In the genomic region with DNA sequence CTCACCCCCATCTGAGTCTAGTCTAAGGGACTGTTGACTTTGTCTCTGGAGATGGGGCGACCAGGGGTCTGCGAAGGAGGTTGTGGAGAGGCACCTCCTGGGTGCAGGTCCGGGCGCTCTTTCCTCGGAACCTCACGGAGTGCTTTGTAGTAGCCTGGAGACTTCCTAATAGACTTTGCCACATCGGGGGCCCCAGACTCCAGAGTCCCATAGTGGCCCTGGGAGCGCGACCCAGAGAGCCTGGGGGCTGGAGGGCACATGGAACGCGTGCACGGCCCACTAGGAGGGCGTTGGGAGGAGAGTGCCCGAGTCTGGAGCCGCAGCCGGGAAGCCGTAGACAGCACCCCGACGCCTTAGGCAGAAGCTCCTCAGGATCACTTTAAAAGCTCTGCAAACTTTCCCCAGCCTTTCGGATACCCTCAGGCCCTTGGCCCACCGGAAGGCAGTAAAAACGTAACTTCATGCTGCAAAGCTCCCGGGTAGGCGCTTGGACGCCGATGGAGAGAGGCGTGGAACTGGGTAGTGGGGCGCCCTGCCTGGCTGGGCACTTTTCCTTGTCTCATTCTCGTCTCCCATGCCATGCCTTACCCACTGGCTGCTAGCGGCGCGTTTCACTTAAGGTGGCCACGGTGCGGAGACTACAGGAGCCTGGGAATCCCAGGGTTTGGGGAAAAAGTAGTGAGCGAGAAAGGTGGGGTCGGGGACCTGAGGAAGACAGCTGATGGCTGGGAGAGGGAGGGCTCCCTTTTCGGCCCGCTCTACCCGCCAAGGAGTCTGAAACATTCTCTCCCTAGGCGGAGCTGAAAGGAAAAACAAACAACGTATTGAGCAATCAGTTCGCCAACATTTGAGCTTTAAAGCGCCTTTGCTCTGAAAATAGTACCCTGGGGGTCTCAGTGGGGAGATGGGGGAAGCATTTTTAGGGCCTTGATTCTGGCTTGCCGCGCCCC, we compare ENCODE assay signal across 8 cellular contexts.
DNase-seq lines count a peak whose midpoint lies in the region; ATAC-seq and TF ChIP-seq lines count a peak whose summit lies in the region.

No MANE protein-coding gene starts in this region.

- peaks cover 0 to 4% (median 0%) of the 10 kb centered on the region in 3 donors for H3K9me3 Mint-ChIP-seq in T-cell

- DNase-seq in GM13977 (ENCODE audit: low spot score) (peak; percentile 29), amniotic epithelial cell (ENCODE audit: low read depth) (peak; percentile 68), NCI-H2081 treated with DMSO at 0.1 percent for 48 hours (lab: John Stamatoyannopoulos, UW) (no peak), NCI-H446 (lab: John Stamatoyannopoulos, UW) (no peak), activated gamma-delta T cell (lab: John Stamatoyannopoulos, UW) (no peak), T-cell (no peak)

- H3K9me3 ChIP-seq in skeletal muscle satellite cell (replicated peaks; ENCODE audit: low read length) = no peaks in the 10 kb centered on the region

- H3K4me1 ChIP-seq in skeletal muscle satellite cell (ENCODE audit: control insufficient read depth, insufficient read depth, low read length) = peaks cover 20% of the 10 kb centered on the region

- in situ Hi-C loops in GM13977 (cut with MboI; ENCODE audit: low pct_unique_long_range_greater_than_20kb, low sequenced_read_pairs, unreplicated experiment) = loop anchor here (25.0 kb wide), 1 partner anchor 139 kb away; a partner anchor contains a TSS

- CTCF ChIA-PET in T-cell (lab: Charles Lee) = interaction anchor here in 1 of 2 donors (0.6 kb wide), 1 partner anchor 149 kb away, joined by 3 read pairs; no protein-coding TSS in a partner anchor

- TF ChIP-seq CTCF in GM13977 (IDR thresholded peaks at IDR 0.05; ENCODE audit: extremely low read depth, insufficient read depth, missing control alignments) = no peak

- POLR2A ChIA-PET in T-cell (lab: Charles Lee) = no interaction called here

- peaks cover 54% of the 10 kb centered on the region for H3K27me3 ChIP-seq in skeletal muscle satellite cell (ENCODE audit: control insufficient read depth, insufficient read depth, low read length)

- no peaks in the 10 kb centered on the region for H3K36me3 Mint-ChIP-seq in T-cell

- H3K4me3 ChIP-seq in iPS-11a (ENCODE audit: low read depth, low read length) (peak overlapping the region; percentile 8), skeletal muscle satellite cell (ENCODE audit: low read length) (peak overlapping the region; percentile 73)

- H3K27me3 Mint-ChIP-seq in T-cell = peaks cover 53 to 61% of the 10 kb centered on the region in 2 donors

- H3K9ac ChIP-seq in skeletal muscle satellite cell (ENCODE audit: low read depth, low read length) = peak overlapping the region; percentile 46

- peak overlapping the region; percentile 92 for H3K4me2 ChIP-seq in skeletal muscle satellite cell (ENCODE audit: low read length)

- no peak for ATAC-seq in T-cell (replicated peaks in 1 of 4)

- H3K4me3 Mint-ChIP-seq in T-cell = no peak overlapping the region

- H3K36me3 ChIP-seq in skeletal muscle satellite cell (ENCODE audit: insufficient read depth, low read length) = no peaks in the 10 kb centered on the region

- peaks cover 7 to 11% (median 9%) of the 10 kb centered on the region in 3 donors for H3K4me1 Mint-ChIP-seq in T-cell

- H3K27ac Mint-ChIP-seq in T-cell = no peak overlapping the region

Comparison
In these comparisons a context has a peak if more than half of its experiments do, and no peak if none do; other contexts are left out.
1. DNase-seq: peak in GM13977 (single experiment) and amniotic epithelial cell (single experiment); none in NCI-H2081 treated with DMSO at 0.1 percent for 48 hours (single experiment), NCI-H446 (0 of 2), activated gamma-delta T cell (single experiment) and T-cell (0 of 34).